8 cellular contexts compared by ENCODE assay signal in the genomic region with DNA sequence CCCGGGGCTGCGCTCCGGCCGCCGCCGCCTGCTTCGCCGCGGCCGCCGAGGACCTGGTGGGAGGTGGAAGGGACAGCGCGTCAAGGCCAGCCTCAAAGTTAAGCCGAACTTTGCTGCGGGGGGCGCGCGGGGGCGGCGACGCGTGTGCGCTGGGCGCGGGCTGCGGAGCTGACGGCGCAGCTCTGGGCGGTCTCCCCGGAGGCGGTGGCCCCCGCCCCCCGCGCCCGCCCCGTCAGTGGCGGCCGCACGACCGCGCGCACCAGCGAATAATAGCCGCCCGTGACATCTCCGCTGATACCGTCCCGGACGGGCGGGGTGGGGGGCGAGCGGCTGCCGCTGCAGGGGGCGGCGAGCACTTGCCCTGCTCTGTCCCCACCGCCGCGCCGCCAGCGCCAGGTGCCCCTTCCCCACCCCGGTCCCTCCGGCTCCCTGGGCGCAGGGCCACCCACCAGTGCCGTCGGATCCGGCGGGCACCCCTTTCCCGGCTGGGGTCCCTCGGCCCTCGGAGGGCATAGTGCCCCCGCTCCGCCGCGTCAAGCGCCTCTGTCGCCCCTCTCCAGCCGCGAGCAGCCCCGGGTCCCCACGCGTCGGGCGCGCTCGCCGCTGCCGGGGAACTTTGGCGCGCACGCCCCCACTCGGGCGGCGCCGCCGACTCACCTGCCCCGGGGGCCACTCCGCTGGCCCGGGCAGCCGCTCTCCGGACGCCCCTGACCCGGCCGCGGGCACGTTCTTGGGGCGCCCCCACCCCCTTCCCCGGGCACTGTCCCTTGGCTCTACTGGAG. TPM values are rescaled to one million over a fixed set of nuclear protein-coding genes. Genes with fewer than 3 reads are reported as not detected.
A peak's percentile ranks its signal among the peaks of the same experiment; 100 is the strongest.
DNase-seq lines count a peak whose midpoint lies in the region; ATAC-seq lines count a peak whose summit lies in the region.

No MANE protein-coding gene starts in this region.

- ATAC-seq in central memory CD8-positive, alpha-beta T cell (replicated peaks; ENCODE audit: extremely low read depth, poor library complexity, severe bottlenecking), result peak; percentile 42
- ATAC-seq in HG02571 (IDR thresholded peaks at IDR 0.05; ENCODE audit: unreplicated experiment), result no peak

- peaks cover 7% of the 10 kb centered on the region in 2 donors for H3K4me1 ChIP-seq in mucosa of rectum (ENCODE audit: control insufficient read depth in 2 of 2, insufficient read depth in 2 of 2, low read length in 2 of 2)

- H3K9me3 ChIP-seq in mucosa of rectum (ENCODE audit: control insufficient read depth in 2 of 2, low read length in 2 of 2), result no peaks in the 10 kb centered on the region

- peak overlapping the region; percentile 31 to 72 for H3K4me3 ChIP-seq in mucosa of rectum (ENCODE audit: low read length in 2 of 2)

- H3K4me3 Mint-ChIP-seq in central memory CD8-positive, alpha-beta T cell, result peak overlapping the region; percentile 93

- no peak overlapping the region for H3K27ac Mint-ChIP-seq in central memory CD8-positive, alpha-beta T cell (ENCODE audit: low read depth)

- peaks cover 20 to 26% of the 10 kb centered on the region in 2 donors for H3K27me3 ChIP-seq in mucosa of rectum (ENCODE audit: control insufficient read depth in 2 of 2, insufficient read depth in 2 of 2, low read length in 2 of 2)

- H3K4me1 Mint-ChIP-seq in central memory CD8-positive, alpha-beta T cell, result peaks cover 34% of the 10 kb centered on the region

- H3K36me3 Mint-ChIP-seq in central memory CD8-positive, alpha-beta T cell (ENCODE audit: insufficient read depth), result peaks cover 41% of the 10 kb centered on the region

- peak overlapping the region in 1 of 2 donors; percentile 79 for H3K27ac ChIP-seq in mucosa of rectum (ENCODE audit: low read depth in 2 of 2, low read length in 2 of 2)

- H3K36me3 ChIP-seq in mucosa of rectum (ENCODE audit: control insufficient read depth in 2 of 2, insufficient read depth in 2 of 2, low read length in 2 of 2), result no peaks in the 10 kb centered on the region

- H3K9ac ChIP-seq in mucosa of rectum (ENCODE audit: low read depth in 1 of 2, low read length in 2 of 2), result peak overlapping the region in 1 of 2 donors; percentile 65

- peak; percentile 41 for DNase-seq in DMS53 (lab: John Stamatoyannopoulos, UW)
- no peak for DNase-seq in DMS53 treated with DMSO at 0.1 percent for 48 hours (lab: John Stamatoyannopoulos, UW; ENCODE audit: unreplicated experiment)
- peak; percentile 60 for DNase-seq in OCI-M1 (lab: John Stamatoyannopoulos, UW)
- DNase-seq in central memory CD8-positive, alpha-beta T cell (ENCODE audit: low spot score in 2 of 2), result no peak
- DNase-seq in A172 (ENCODE audit: low spot score), result no peak
- DNase-seq in occipital lobe (lab: John Stamatoyannopoulos, UW), result no peak

- no peaks in the 10 kb centered on the region for H3K9me3 Mint-ChIP-seq in central memory CD8-positive, alpha-beta T cell

- H3K27me3 Mint-ChIP-seq in central memory CD8-positive, alpha-beta T cell, result no peaks in the 10 kb centered on the region

RNA-seq across cellular contexts. Expression of a gene that starts 0.8 kb away (rescaled TPM):
- 1.8 and 2.5 TPM in 2 replicates for total RNA-seq in A172 (2014; rRNA removed; shearing (Covaris generic))
- total RNA-seq in occipital lobe, result 1.7 TPM

RNA-seq across cellular contexts. Expression of a gene that starts 12.4 kb away (rescaled TPM):
- total RNA-seq in A172 (2014; rRNA removed; shearing (Covaris generic)), result 0.14 and 1.0 TPM in 2 replicates
- 5.5 TPM for total RNA-seq in occipital lobe

Comparison
In these comparisons a context has a peak if more than half of its experiments do, and no peak if none do; other contexts are left out.
1. DNase-seq: peak in DMS53 (single experiment) and OCI-M1 (single experiment); none in DMS53 treated with DMSO at 0.1 percent for 48 hours (single experiment), central memory CD8-positive, alpha-beta T cell (0 of 2), A172 (single experiment) and occipital lobe (single experiment).